ENCODE assay signal across 16 cellular contexts in genomic region chr7:11706666-11707605, GRCh38.
DNase-seq lines count a peak whose midpoint lies in the region; ATAC-seq and TF ChIP-seq lines count a peak whose summit lies in the region.
"Had no signal": no experiment of that assay in that cellular context is flagged by ENCODE, and none has a peak within 500 bp of the region (broad histone marks: within the 10 kb centered on the region; RNA-seq: fewer than 3 reads in every experiment).

No MANE protein-coding gene starts in this region.

- H3K4me3 ChIP-seq in body of pancreas (no peak overlapping the region), lower lobe of right lung (no peak overlapping the region)
- H3K4me3 ChIP-seq: coronary artery, gastrocnemius medialis had no signal

- peak overlapping the region in 1 of 4 donors; percentile 38 for H3K27ac ChIP-seq in body of pancreas
- no peak overlapping the region for H3K27ac ChIP-seq in lower lobe of right lung
- H3K27ac ChIP-seq: coronary artery, gastrocnemius medialis had no signal

- H3K4me1 ChIP-seq in body of pancreas, result peaks cover 16% of the 10 kb centered on the region
- peaks cover 7% of the 10 kb centered on the region for H3K4me1 ChIP-seq in lower lobe of right lung
- H3K4me1 ChIP-seq: gastrocnemius medialis had no signal

- no peak for TF ChIP-seq POLR2A in body of pancreas (IDR thresholded peaks at IDR 0.05)

- H3K27ac Mint-ChIP-seq in activated T-cell treated with anti-CD3 and anti-CD28 coated beads, Interleukin-2, amount 50 U/mL, for 24 hours, result no peak overlapping the region
- H3K27ac Mint-ChIP-seq: activated naive CD8-positive, alpha-beta T cell treated with anti-CD3 and anti-CD28 coated beads, Interleukin-2, amount 10 ng/mL, durations not matched to agents 7 days and 5 days had no signal

- no peak overlapping the region for H3K4me3 Mint-ChIP-seq in activated T-cell treated with anti-CD3 and anti-CD28 coated beads, Interleukin-2, amount 50 U/mL, for 24 hours
- H3K4me3 Mint-ChIP-seq: activated naive CD8-positive, alpha-beta T cell treated with anti-CD3 and anti-CD28 coated beads, Interleukin-2, amount 10 ng/mL, durations not matched to agents 7 days and 5 days had no signal

- H3K9me3 Mint-ChIP-seq in activated T-cell treated with anti-CD3 and anti-CD28 coated beads, Interleukin-2, amount 50 U/mL, for 24 hours, result peaks cover 2% of the 10 kb centered on the region
- H3K9me3 Mint-ChIP-seq: activated naive CD8-positive, alpha-beta T cell treated with anti-CD3 and anti-CD28 coated beads, Interleukin-2, amount 10 ng/mL, durations not matched to agents 7 days and 5 days had no signal

- DNase-seq in COR-L47 (lab: John Stamatoyannopoulos, UW) (peak; percentile 56), NCI-H1092 treated with DMSO at 0.1 percent for 48 hours (lab: John Stamatoyannopoulos, UW) (peak; percentile 85), body of pancreas (peak; percentile 14 to 53 (median 44)), lower lobe of right lung (no peak), GOT3 (lab: John Stamatoyannopoulos, UW) (no peak), NCI-H510A (lab: John Stamatoyannopoulos, UW) (no peak), NCI-H2029 (lab: John Stamatoyannopoulos, UW) (no peak)
- no peak for DNase-seq in activated T-cell treated with anti-CD3 and anti-CD28 coated beads, Interleukin-2, amount 50 U/mL, for 24 hours
- DNase-seq: activated naive CD8-positive, alpha-beta T cell treated with anti-CD3 and anti-CD28 coated beads, Interleukin-2, amount 10 ng/mL, durations not matched to agents 7 days and 5 days; BE2C; gastrocnemius medialis; KBM-7; posterior cingulate gyrus; stimulated activated CD4-positive, alpha-beta T cell treated with anti-CD3 and anti-CD28 coated beads, Interleukin-4, amount 100 ng/mL, for 1 hour had no signal

- no peaks in the 10 kb centered on the region for H3K36me3 Mint-ChIP-seq in activated T-cell treated with anti-CD3 and anti-CD28 coated beads, Interleukin-2, amount 50 U/mL, for 24 hours (ENCODE audit: low read depth)
- H3K36me3 Mint-ChIP-seq: activated naive CD8-positive, alpha-beta T cell treated with anti-CD3 and anti-CD28 coated beads, Interleukin-2, amount 10 ng/mL, durations not matched to agents 7 days and 5 days had no signal

- H3K27me3 ChIP-seq in body of pancreas (no peaks in the 10 kb centered on the region), lower lobe of right lung (ENCODE audit: low read depth) (no peaks in the 10 kb centered on the region)
- H3K27me3 ChIP-seq: BE2C, gastrocnemius medialis had no signal

- H3K9me3 ChIP-seq in body of pancreas, result no peaks in the 10 kb centered on the region
- no peaks in the 10 kb centered on the region for H3K9me3 ChIP-seq in lower lobe of right lung
- H3K9me3 ChIP-seq: BE2C, gastrocnemius medialis had no signal

- intact Hi-C loops in body of pancreas (cut with DNase I) (no loop called here), lower lobe of right lung (cut with DNase I) (no loop called here)

- ATAC-seq in body of pancreas, result peak; percentile 75
- ATAC-seq in lower lobe of right lung, result peak; percentile 71 to 80
- ATAC-seq: gastrocnemius medialis, Right ventricle myocardium inferior had no signal

- no peaks in the 10 kb centered on the region for H3K27me3 Mint-ChIP-seq in activated T-cell treated with anti-CD3 and anti-CD28 coated beads, Interleukin-2, amount 50 U/mL, for 24 hours
- H3K27me3 Mint-ChIP-seq: activated naive CD8-positive, alpha-beta T cell treated with anti-CD3 and anti-CD28 coated beads, Interleukin-2, amount 10 ng/mL, durations not matched to agents 7 days and 5 days had no signal

- no peaks in the 10 kb centered on the region for H3K36me3 ChIP-seq in body of pancreas (replicated peaks in 1 of 2; ENCODE audit: insufficient read depth in 1 of 2, low read depth in 2 of 2)
- H3K36me3 ChIP-seq in lower lobe of right lung, result no peaks in the 10 kb centered on the region
- H3K36me3 ChIP-seq: BE2C, gastrocnemius medialis had no signal

- WGBS in body of pancreas, 2 donors, result 4 to 17% methylated on average over 2 of the region's 2 CpGs

- TF ChIP-seq CTCF in body of pancreas (IDR thresholded peaks at IDR 0.05) (no peak), lower lobe of right lung (IDR thresholded peaks at IDR 0.05) (no peak)

- H3K4me1 Mint-ChIP-seq in activated T-cell treated with anti-CD3 and anti-CD28 coated beads, Interleukin-2, amount 50 U/mL, for 24 hours (ENCODE audit: low read depth), result no peaks in the 10 kb centered on the region
- H3K4me1 Mint-ChIP-seq: activated naive CD8-positive, alpha-beta T cell treated with anti-CD3 and anti-CD28 coated beads, Interleukin-2, amount 10 ng/mL, durations not matched to agents 7 days and 5 days had no signal

Comparison
In these comparisons a context has a peak if more than half of its experiments do, and no peak if none do; other contexts are left out.
1. DNase-seq: peak in COR-L47 (single experiment), NCI-H1092 treated with DMSO at 0.1 percent for 48 hours (single experiment) and body of pancreas (4 of 4); none in lower lobe of right lung (single experiment), activated T-cell treated with anti-CD3 and anti-CD28 coated beads, Interleukin-2, amount 50 U/mL, for 24 hours (single experiment), GOT3 (single experiment), NCI-H510A (single experiment) and NCI-H2029 (single experiment).